ENCODE assay signal across 8 cellular contexts in the genomic region with DNA sequence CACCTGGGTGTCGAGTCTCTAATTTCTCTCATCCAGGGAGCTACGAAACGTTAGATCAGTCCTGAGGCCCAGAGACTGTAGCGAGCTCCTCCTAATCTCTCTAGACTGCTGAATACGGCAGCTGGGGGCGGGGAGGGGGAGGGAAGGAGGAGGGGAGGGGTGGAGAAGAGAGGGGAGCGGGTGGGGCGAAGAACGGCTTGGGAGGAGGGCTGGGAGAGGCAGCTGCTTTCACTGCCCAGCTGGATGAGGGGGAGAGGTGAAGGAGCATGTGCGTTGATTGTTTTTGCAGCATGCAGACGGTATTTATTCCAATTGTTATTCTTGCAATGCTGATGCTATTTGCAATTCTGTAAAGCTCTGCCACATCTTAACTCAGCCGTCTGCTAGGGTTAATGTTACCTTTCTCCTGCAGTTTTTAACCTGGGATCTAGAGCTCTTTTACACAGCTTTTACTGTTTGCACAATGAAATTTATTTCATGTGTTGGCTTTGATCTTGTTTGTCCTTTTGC. TPM values are rescaled to one million over a fixed set of nuclear protein-coding genes. Genes with fewer than 3 reads are reported as not detected.
A peak's percentile ranks its signal among the peaks of the same experiment; 100 is the strongest.
DNase-seq lines count a peak whose midpoint lies in the region; ATAC-seq and TF ChIP-seq lines count a peak whose summit lies in the region.

No MANE protein-coding gene starts in this region.

- TF ChIP-seq POLR2A in Peyer's patch (IDR thresholded peaks at IDR 0.05), result no peak

- peaks cover 36% of the 10 kb centered on the region for H3K27me3 Mint-ChIP-seq in activated T-helper 17 cell treated with anti-CD3 and anti-CD28 coated beads, Interleukin-2, amount 50 U/mL, for 72 hours
- H3K27me3 Mint-ChIP-seq in activated CD4-positive, alpha-beta memory T cell treated with anti-CD3 and anti-CD28 coated beads, Interleukin-2, amount 10 ng/mL, durations not matched to agents 7 days and 5 days, result peaks cover 25% of the 10 kb centered on the region

- H3K27ac Mint-ChIP-seq in activated T-helper 17 cell treated with anti-CD3 and anti-CD28 coated beads, Interleukin-2, amount 50 U/mL, for 72 hours, result no peak overlapping the region
- H3K27ac Mint-ChIP-seq in activated CD4-positive, alpha-beta memory T cell treated with anti-CD3 and anti-CD28 coated beads, Interleukin-2, amount 10 ng/mL, durations not matched to agents 7 days and 5 days, result no peak overlapping the region

- peak overlapping the region; percentile 32 for H3K4me3 Mint-ChIP-seq in activated T-helper 17 cell treated with anti-CD3 and anti-CD28 coated beads, Interleukin-2, amount 50 U/mL, for 72 hours
- no peak overlapping the region for H3K4me3 Mint-ChIP-seq in activated CD4-positive, alpha-beta memory T cell treated with anti-CD3 and anti-CD28 coated beads, Interleukin-2, amount 10 ng/mL, durations not matched to agents 7 days and 5 days

- H3K4me3 ChIP-seq in AG10803 (ENCODE audit: low read length) (peak overlapping the region; percentile 29), iPS DF 6.9 (ENCODE audit: low read length) (peak overlapping the region; percentile 89; the same call in 1 of the 2 replicates), Peyer's patch (peak overlapping the region in 2 of 4 donors; percentile 28 to 49)

- POLR2A ChIA-PET in activated CD4-positive, alpha-beta memory T cell treated with anti-CD3 and anti-CD28 coated beads, Interleukin-2, amount 10 ng/mL, durations not matched to agents 7 days and 5 days (lab: Charles Lee), result interaction anchor here (1.3 kb wide), 1 partner anchor 110 kb away, joined by 3 read pairs; a partner anchor contains a TSS

- H3K27me3 ChIP-seq in iPS DF 6.9 (ENCODE audit: control insufficient read depth, insufficient read depth, low read length), result no peaks in the 10 kb centered on the region
- no peaks in the 10 kb centered on the region for H3K27me3 ChIP-seq in Peyer's patch

- H3K36me3 Mint-ChIP-seq in activated T-helper 17 cell treated with anti-CD3 and anti-CD28 coated beads, Interleukin-2, amount 50 U/mL, for 72 hours (ENCODE audit: low read depth), result no peaks in the 10 kb centered on the region
- H3K36me3 Mint-ChIP-seq in activated CD4-positive, alpha-beta memory T cell treated with anti-CD3 and anti-CD28 coated beads, Interleukin-2, amount 10 ng/mL, durations not matched to agents 7 days and 5 days (ENCODE audit: low read depth), result no peaks in the 10 kb centered on the region

- no peak overlapping the region for H3K27ac ChIP-seq in iPS DF 6.9 (ENCODE audit: low read length)
- peak overlapping the region; percentile 27 for H3K27ac ChIP-seq in temporal lobe (ENCODE audit: low read depth, low read length)
- no peak overlapping the region for H3K27ac ChIP-seq in Peyer's patch

- WGBS in iPS DF 6.9 (ENCODE audit: insufficient coverage, insufficient read length), result no CpG with 5 or more reads among the region's 12 CpGs

- no peaks in the 10 kb centered on the region for H3K4me1 Mint-ChIP-seq in activated T-helper 17 cell treated with anti-CD3 and anti-CD28 coated beads, Interleukin-2, amount 50 U/mL, for 72 hours
- peaks cover 9% of the 10 kb centered on the region for H3K4me1 Mint-ChIP-seq in activated CD4-positive, alpha-beta memory T cell treated with anti-CD3 and anti-CD28 coated beads, Interleukin-2, amount 10 ng/mL, durations not matched to agents 7 days and 5 days

- H3K4me1 ChIP-seq in iPS DF 6.9 (ENCODE audit: control insufficient read depth, insufficient read depth, low read length), result peaks cover 1% of the 10 kb centered on the region; the same call in 1 of the 2 replicates
- H3K4me1 ChIP-seq in Peyer's patch, result peaks cover 0 to 17% (median 0%) of the 10 kb centered on the region in 4 donors

- H3K9me3 ChIP-seq in iPS DF 6.9 (ENCODE audit: control insufficient read depth, insufficient read depth, low read length) (no peaks in the 10 kb centered on the region), Peyer's patch (no peaks in the 10 kb centered on the region)

- no peak for ATAC-seq in activated T-helper 17 cell treated with anti-CD3 and anti-CD28 coated beads, Interleukin-2, amount 50 U/mL, for 72 hours (replicated peaks)
- no peak for ATAC-seq in HG03442 (IDR thresholded peaks at IDR 0.05; ENCODE audit: unreplicated experiment)

- TF ChIP-seq CTCF in AG10803 (conservative IDR thresholded peaks at IDR 0.05; ENCODE audit: low read length) (no peak), Peyer's patch (IDR thresholded peaks at IDR 0.05) (no peak)

- DNase-seq in AG10803 (ENCODE audit: low read depth) (no peak), NCI-H1092 treated with DMSO at 0.1 percent for 48 hours (lab: John Stamatoyannopoulos, UW) (peak; percentile 64), iPS DF 6.9 (ENCODE audit: low read depth, low spot score) (peak; percentile 27), Peyer's patch (no peak)
- no peak for DNase-seq in activated CD4-positive, alpha-beta memory T cell treated with anti-CD3 and anti-CD28 coated beads, Interleukin-2, amount 10 ng/mL, durations not matched to agents 7 days and 5 days

- H3K36me3 ChIP-seq in iPS DF 6.9 (ENCODE audit: control insufficient read depth, insufficient read depth, low read length) (no peaks in the 10 kb centered on the region), Peyer's patch (no peaks in the 10 kb centered on the region)

- no peaks in the 10 kb centered on the region for H3K9me3 Mint-ChIP-seq in activated T-helper 17 cell treated with anti-CD3 and anti-CD28 coated beads, Interleukin-2, amount 50 U/mL, for 72 hours
- no peaks in the 10 kb centered on the region for H3K9me3 Mint-ChIP-seq in activated CD4-positive, alpha-beta memory T cell treated with anti-CD3 and anti-CD28 coated beads, Interleukin-2, amount 10 ng/mL, durations not matched to agents 7 days and 5 days

- CTCF ChIA-PET in activated CD4-positive, alpha-beta memory T cell treated with anti-CD3 and anti-CD28 coated beads, Interleukin-2, amount 10 ng/mL, durations not matched to agents 7 days and 5 days (lab: Charles Lee), result interaction anchor here (1.1 to 1.7 kb wide), 4 partner anchors 74 to 377 kb away, joined by 3 to 6 read pairs (median 3); no protein-coding TSS in a partner anchor

RNA-seq across cellular contexts. Expression of a gene that starts 0.8 kb away (rescaled TPM):
- total RNA-seq in activated T-helper 17 cell treated with anti-CD3 and anti-CD28 coated beads, Interleukin-2, amount 50 U/mL, for 72 hours, result 10 to 100 TPM in 1 of 2 donors, 1 to 10 TPM in 1; 6.0 to 10.4 TPM
- 123 TPM for total RNA-seq in temporal lobe
- total RNA-seq in activated CD4-positive, alpha-beta memory T cell treated with anti-CD3 and anti-CD28 coated beads, Interleukin-2, amount 10 ng/mL, durations not matched to agents 7 days and 5 days, result 1 to 10 TPM; 4.0 to 5.4 TPM
- 1 to 10 TPM in 1 of 4 donors, under 1 TPM in 2, not detected in 1; 0.35 to 1.7 (median 0.76) TPM for total RNA-seq in Peyer's patch

Comparison
In these comparisons a context has a peak if more than half of its experiments do, and no peak if none do; other contexts are left out.
1. DNase-seq: peak in NCI-H1092 treated with DMSO at 0.1 percent for 48 hours (single experiment) and iPS DF 6.9 (single experiment); none in AG10803 (single experiment), activated CD4-positive, alpha-beta memory T cell treated with anti-CD3 and anti-CD28 coated beads, Interleukin-2, amount 10 ng/mL, durations not matched to agents 7 days and 5 days (single experiment) and Peyer's patch (0 of 3).
2. RNA of a gene that starts 0.8 kb away (total RNA-seq): 123 TPM in temporal lobe (single experiment); 6.0 to 10.4 TPM in activated T-helper 17 cell treated with anti-CD3 and anti-CD28 coated beads, Interleukin-2, amount 50 U/mL, for 72 hours, 4.0 to 5.4 TPM in activated CD4-positive, alpha-beta memory T cell treated with anti-CD3 and anti-CD28 coated beads, Interleukin-2, amount 10 ng/mL, durations not matched to agents 7 days and 5 days and 0.35 to 1.7 TPM in Peyer's patch; every median in the first group is over 10 times any median in the second.